3 cellular contexts compared by ENCODE assay signal in genomic region chr12:5173511-5174011, GRCh38.
TF ChIP-seq lines count a peak whose summit lies in the region.

No MANE protein-coding gene starts in this region.

TF ChIP-seq in SK-N-SH, 30 proteins besides CTCF, POLR2A, EP300 and RAD21 (continued from another document):
- no peak for TF ChIP-seq IRF3 (IDR thresholded peaks at IDR 0.05; ENCODE audit: low read depth, low read length)
- no peak for TF ChIP-seq ELF1 (IDR thresholded peaks at IDR 0.05)
- TF ChIP-seq TEAD4 (IDR thresholded peaks at IDR 0.05; ENCODE audit: borderline replicate concordance, insufficient read depth) = no peak
- TF ChIP-seq NFIC (IDR thresholded peaks at IDR 0.05; ENCODE audit: borderline replicate concordance) = peak; percentile 22; the same call in 1 of the 2 replicates
- TF ChIP-seq RXRA (IDR thresholded peaks at IDR 0.05; ENCODE audit: borderline replicate concordance, low read depth) = peak; percentile 26; the same call in 1 of the 2 replicates
- no peak for TF ChIP-seq ZBTB33 (IDR thresholded peaks at IDR 0.05; ENCODE audit: borderline replicate concordance, low read depth)

TF ChIP-seq in SK-N-SH treated with all-trans-retinoic acid at 6 μM for 48 hours, 23 proteins besides CTCF, POLR2A, EP300 and RAD21 (continued from another document):
- TF ChIP-seq TSHZ2 (CRISPR knock-in tag; IDR thresholded peaks at IDR 0.05) (no peak), BACH2 (CRISPR knock-in tag; IDR thresholded peaks at IDR 0.05; ENCODE audit: borderline replicate concordance) (no peak), ESRRG (CRISPR knock-in tag; IDR thresholded peaks at IDR 0.05) (no peak), SNAI2 (CRISPR knock-in tag; IDR thresholded peaks at IDR 0.05) (no peak), CREB5 (CRISPR knock-in tag; IDR thresholded peaks at IDR 0.05; ENCODE audit: low read depth) (no peak), ZNF70 (CRISPR knock-in tag; IDR thresholded peaks at IDR 0.05) (no peak), GLIS3 (CRISPR knock-in tag; IDR thresholded peaks at IDR 0.05) (no peak), TOX (CRISPR knock-in tag; IDR thresholded peaks at IDR 0.05; ENCODE audit: borderline replicate concordance) (no peak), PATZ1 (CRISPR knock-in tag; IDR thresholded peaks at IDR 0.05; ENCODE audit: borderline replicate concordance) (no peak), POU6F1 (CRISPR knock-in tag; IDR thresholded peaks at IDR 0.05; ENCODE audit: borderline replicate concordance, low read depth) (no peak), ZFP30 (CRISPR knock-in tag; IDR thresholded peaks at IDR 0.05) (no peak), ISL1 (CRISPR knock-in tag; IDR thresholded peaks at IDR 0.05) (no peak)

TF ChIP-seq in IMR-90, 13 proteins besides CTCF, POLR2A, EP300 and RAD21 (continued from another document):
- TF ChIP-seq MAZ (IDR thresholded peaks at IDR 0.05; ENCODE audit: borderline replicate concordance, low read depth, low read length) (no peak), RCOR1 (IDR thresholded peaks at IDR 0.05; ENCODE audit: insufficient replicate concordance, low read length) (no peak), USF2 (IDR thresholded peaks at IDR 0.05; ENCODE audit: low read depth, low read length) (no peak), ELK1 (IDR thresholded peaks at IDR 0.05; ENCODE audit: borderline replicate concordance, low read depth, low read length) (no peak)
TF ChIP-seq in IMR-90: peak in this region for 0.
